1 cellular context compared by ENCODE assay signal in the genomic region with DNA sequence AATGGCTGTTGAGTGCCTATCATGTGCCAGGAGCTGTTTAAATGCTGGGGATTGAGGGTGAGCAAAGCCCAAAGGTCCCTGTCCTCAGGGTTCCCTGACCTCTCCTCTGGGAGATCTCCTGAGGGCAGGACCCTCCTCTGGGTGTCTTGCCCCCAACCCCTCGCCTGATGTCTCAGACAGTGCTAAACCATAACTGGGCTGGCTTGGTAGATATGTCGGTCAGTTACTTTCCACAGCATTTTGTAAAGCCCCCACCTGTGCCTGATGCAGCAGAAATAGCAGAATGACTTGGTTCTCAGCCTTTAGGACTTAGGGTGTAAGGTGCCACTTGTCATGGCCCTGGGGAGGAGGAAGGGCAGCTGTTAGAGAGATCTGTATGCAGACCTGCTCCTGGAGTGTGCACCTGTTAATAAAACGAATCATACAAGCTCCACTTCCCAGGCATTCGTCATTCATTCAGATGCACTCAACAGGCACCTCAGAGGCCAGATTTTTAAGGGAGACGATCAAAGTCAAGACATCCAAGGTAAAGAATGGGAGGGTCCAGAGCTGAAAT.
TF ChIP-seq lines count a peak whose summit lies in the region.

No MANE protein-coding gene starts in this region.

TF ChIP-seq in GM23338, 12 proteins besides CTCF, POLR2A, EP300 and RAD21 (continued from another document):
- TF ChIP-seq, protein P1, sequence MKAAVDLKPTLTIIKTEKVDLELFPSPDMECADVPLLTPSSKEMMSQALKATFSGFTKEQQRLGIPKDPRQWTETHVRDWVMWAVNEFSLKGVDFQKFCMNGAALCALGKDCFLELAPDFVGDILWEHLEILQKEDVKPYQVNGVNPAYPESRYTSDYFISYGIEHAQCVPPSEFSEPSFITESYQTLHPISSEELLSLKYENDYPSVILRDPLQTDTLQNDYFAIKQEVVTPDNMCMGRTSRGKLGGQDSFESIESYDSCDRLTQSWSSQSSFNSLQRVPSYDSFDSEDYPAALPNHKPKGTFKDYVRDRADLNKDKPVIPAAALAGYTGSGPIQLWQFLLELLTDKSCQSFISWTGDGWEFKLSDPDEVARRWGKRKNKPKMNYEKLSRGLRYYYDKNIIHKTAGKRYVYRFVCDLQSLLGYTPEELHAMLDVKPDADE (IDR thresholded peaks at IDR 0.05): no peak
- TF ChIP-seq, protein P2, sequence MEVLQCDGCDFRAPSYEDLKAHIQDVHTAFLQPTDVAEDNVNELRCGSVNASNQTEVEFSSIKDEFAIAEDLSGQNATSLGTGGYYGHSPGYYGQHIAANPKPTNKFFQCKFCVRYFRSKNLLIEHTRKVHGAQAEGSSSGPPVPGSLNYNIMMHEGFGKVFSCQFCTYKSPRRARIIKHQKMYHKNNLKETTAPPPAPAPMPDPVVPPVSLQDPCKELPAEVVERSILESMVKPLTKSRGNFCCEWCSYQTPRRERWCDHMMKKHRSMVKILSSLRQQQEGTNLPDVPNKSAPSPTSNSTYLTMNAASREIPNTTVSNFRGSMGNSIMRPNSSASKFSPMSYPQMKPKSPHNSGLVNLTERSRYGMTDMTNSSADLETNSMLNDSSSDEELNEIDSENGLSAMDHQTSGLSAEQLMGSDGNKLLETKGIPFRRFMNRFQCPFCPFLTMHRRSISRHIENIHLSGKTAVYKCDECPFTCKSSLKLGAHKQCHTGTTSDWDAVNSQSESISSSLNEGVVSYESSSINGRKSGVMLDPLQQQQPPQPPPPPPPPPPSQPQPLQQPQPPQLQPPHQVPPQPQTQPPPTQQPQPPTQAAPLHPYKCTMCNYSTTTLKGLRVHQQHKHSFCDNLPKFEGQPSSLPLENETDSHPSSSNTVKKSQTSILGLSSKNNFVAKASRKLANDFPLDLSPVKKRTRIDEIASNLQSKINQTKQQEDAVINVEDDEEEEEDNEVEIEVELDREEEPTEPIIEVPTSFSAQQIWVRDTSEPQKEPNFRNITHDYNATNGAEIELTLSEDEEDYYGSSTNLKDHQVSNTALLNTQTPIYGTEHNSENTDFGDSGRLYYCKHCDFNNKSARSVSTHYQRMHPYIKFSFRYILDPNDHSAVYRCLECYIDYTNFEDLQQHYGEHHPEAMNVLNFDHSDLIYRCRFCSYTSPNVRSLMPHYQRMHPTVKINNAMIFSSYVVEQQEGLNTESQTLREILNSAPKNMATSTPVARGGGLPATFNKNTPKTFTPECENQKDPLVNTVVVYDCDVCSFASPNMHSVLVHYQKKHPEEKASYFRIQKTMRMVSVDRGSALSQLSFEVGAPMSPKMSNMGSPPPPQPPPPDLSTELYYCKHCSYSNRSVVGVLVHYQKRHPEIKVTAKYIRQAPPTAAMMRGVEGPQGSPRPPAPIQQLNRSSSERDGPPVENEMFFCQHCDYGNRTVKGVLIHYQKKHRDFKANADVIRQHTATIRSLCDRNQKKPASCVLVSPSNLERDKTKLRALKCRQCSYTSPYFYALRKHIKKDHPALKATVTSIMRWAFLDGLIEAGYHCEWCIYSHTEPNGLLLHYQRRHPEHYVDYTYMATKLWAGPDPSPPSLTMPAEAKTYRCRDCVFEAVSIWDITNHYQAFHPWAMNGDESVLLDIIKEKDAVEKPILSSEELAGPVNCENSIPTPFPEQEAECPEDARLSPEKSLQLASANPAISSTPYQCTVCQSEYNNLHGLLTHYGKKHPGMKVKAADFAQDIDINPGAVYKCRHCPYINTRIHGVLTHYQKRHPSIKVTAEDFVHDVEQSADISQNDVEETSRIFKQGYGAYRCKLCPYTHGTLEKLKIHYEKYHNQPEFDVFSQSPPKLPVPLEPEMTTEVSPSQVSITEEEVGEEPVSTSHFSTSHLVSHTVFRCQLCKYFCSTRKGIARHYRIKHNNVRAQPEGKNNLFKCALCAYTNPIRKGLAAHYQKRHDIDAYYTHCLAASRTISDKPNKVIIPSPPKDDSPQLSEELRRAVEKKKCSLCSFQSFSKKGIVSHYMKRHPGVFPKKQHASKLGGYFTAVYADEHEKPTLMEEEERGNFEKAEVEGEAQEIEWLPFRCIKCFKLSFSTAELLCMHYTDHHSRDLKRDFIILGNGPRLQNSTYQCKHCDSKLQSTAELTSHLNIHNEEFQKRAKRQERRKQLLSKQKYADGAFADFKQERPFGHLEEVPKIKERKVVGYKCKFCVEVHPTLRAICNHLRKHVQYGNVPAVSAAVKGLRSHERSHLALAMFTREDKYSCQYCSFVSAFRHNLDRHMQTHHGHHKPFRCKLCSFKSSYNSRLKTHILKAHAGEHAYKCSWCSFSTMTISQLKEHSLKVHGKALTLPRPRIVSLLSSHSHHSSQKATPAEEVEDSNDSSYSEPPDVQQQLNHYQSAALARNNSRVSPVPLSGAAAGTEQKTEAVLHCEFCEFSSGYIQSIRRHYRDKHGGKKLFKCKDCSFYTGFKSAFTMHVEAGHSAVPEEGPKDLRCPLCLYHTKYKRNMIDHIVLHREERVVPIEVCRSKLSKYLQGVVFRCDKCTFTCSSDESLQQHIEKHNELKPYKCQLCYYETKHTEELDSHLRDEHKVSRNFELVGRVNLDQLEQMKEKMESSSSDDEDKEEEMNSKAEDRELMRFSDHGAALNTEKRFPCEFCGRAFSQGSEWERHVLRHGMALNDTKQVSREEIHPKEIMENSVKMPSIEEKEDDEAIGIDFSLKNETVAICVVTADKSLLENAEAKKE (CRISPR knock-in tag; IDR thresholded peaks at IDR 0.05): no peak
- TF ChIP-seq POLR2AphosphoS5 (IDR thresholded peaks at IDR 0.05; ENCODE audit: low read depth) (no peak), NANOG (IDR thresholded peaks at IDR 0.05; ENCODE audit: borderline replicate concordance) (no peak), ZNF331 (CRISPR knock-in tag; IDR thresholded peaks at IDR 0.05; ENCODE audit: low read depth) (no peak)
